20 cellular contexts compared by ENCODE assay signal in genomic region chr19:2249880-2250764, GRCh38. TPM values are rescaled to one million over a fixed set of nuclear protein-coding genes. Genes with fewer than 3 reads are reported as not detected.
A peak's percentile ranks its signal among the peaks of the same experiment; 100 is the strongest.
DNase-seq lines count a peak whose midpoint lies in the region; ATAC-seq and TF ChIP-seq lines count a peak whose summit lies in the region.
"Had no signal": no experiment of that assay in that cellular context is flagged by ENCODE, and none has a peak within 500 bp of the region (broad histone marks: within the 10 kb centered on the region; RNA-seq: fewer than 3 reads in every experiment).

No MANE protein-coding gene starts in this region.

- peaks cover 2% of the 10 kb centered on the region; the same call in 1 of the 2 replicates for H3K36me3 ChIP-seq in GM23338 (ENCODE audit: insufficient read depth)
- peaks cover 21% of the 10 kb centered on the region for H3K36me3 ChIP-seq in osteoblast (ENCODE audit: insufficient read depth, low read length)
- peaks cover 41% of the 10 kb centered on the region for H3K36me3 ChIP-seq in suprapubic skin
- H3K36me3 ChIP-seq: ovary had no signal

- TF ChIP-seq CTCF in GM23338 (conservative IDR thresholded peaks at IDR 0.05; ENCODE audit: low read depth in 2 of 2) = no peak
- no peak for TF ChIP-seq CTCF in osteoblast (IDR thresholded peaks at IDR 0.05; ENCODE audit: extremely low read depth, low read depth, low read length)
- no peak for TF ChIP-seq CTCF in suprapubic skin (IDR thresholded peaks at IDR 0.05)

- H3K27me3 ChIP-seq in GM23338 (ENCODE audit: insufficient read depth) (peaks cover 21% of the 10 kb centered on the region), osteoblast (ENCODE audit: insufficient read depth, low read length) (peaks cover 47% of the 10 kb centered on the region), suprapubic skin (peaks cover 51% of the 10 kb centered on the region)

- no peak overlapping the region for H3K27ac Mint-ChIP-seq in GM23338
- H3K27ac Mint-ChIP-seq in central memory CD8-positive, alpha-beta T cell (ENCODE audit: low read depth) = no peak overlapping the region
- H3K27ac Mint-ChIP-seq: activated CD4-positive, alpha-beta T cell treated with anti-CD3 and anti-CD28 coated beads, Interleukin-2, amount 10 ng/mL, durations not matched to agents 7 days and 5 days had no signal

- 32% methylated on average over 18 of the region's 43 CpGs for WGBS in suprapubic skin

- no peaks in the 10 kb centered on the region; the same call in 1 of the 2 replicates for H4K20me1 ChIP-seq in GM23338 (replicated peaks; ENCODE audit: insufficient read depth)
- peaks cover 40% of the 10 kb centered on the region for H4K20me1 ChIP-seq in osteoblast (ENCODE audit: insufficient read depth, low read length)

- H3K79me2 ChIP-seq in GM23338 (replicated peaks; ENCODE audit: insufficient read depth) (no peaks in the 10 kb centered on the region), osteoblast (ENCODE audit: insufficient read depth, low read length) (peaks cover 9% of the 10 kb centered on the region)

- peaks cover 4% of the 10 kb centered on the region; the same call in 1 of the 2 replicates for H3F3A ChIP-seq in GM23338 (replicated peaks; ENCODE audit: low read depth)

- no peak for TF ChIP-seq EP300 in suprapubic skin (IDR thresholded peaks at IDR 0.05)

- ATAC-seq in GM23338 (peak; percentile 4), GM18519 (IDR thresholded peaks at IDR 0.05; ENCODE audit: low FRiP score, unreplicated experiment) (no peak)
- ATAC-seq in central memory CD8-positive, alpha-beta T cell (replicated peaks; ENCODE audit: extremely low read depth, poor library complexity, severe bottlenecking) = no peak

- peaks cover 5% of the 10 kb centered on the region; the same call in 1 of the 2 replicates for H3K4me1 ChIP-seq in GM23338 (ENCODE audit: insufficient read depth)
- H3K4me1 ChIP-seq in osteoblast (ENCODE audit: insufficient read depth, low read length) = no peaks in the 10 kb centered on the region
- peaks cover 44% of the 10 kb centered on the region for H3K4me1 ChIP-seq in suprapubic skin

- no peak overlapping the region for H3K4me2 ChIP-seq in GM23338
- H3K4me2 ChIP-seq in osteoblast (ENCODE audit: insufficient read depth, low read length) = no peak overlapping the region

- H3K27ac ChIP-seq in GM23338 (ENCODE audit: low read depth) (no peak overlapping the region), osteoblast (ENCODE audit: low read depth, low read length) (no peak overlapping the region), suprapubic skin (no peak overlapping the region)
- H3K27ac ChIP-seq: ovary, skin epidermis had no signal

- H3K36me3 Mint-ChIP-seq in GM23338 (ENCODE audit: low read depth) = peaks cover 20% of the 10 kb centered on the region
- H3K36me3 Mint-ChIP-seq in central memory CD8-positive, alpha-beta T cell (ENCODE audit: insufficient read depth) = peaks cover 38% of the 10 kb centered on the region

- no peak overlapping the region for H2AFZ ChIP-seq in GM23338
- no peak overlapping the region for H2AFZ ChIP-seq in osteoblast (ENCODE audit: low read length)

- no peaks in the 10 kb centered on the region for H3K9me3 ChIP-seq in osteoblast (ENCODE audit: low read depth, low read length)
- H3K9me3 ChIP-seq in suprapubic skin = no peaks in the 10 kb centered on the region
- H3K9me3 ChIP-seq: ovary had no signal

- DNase-seq in NCI-H1105 treated with DMSO at 0.1 percent for 48 hours (lab: John Stamatoyannopoulos, UW) = peak; percentile 48
- DNase-seq in NCI-H1105 (lab: John Stamatoyannopoulos, UW) = no peak
- peak; percentile 41 for DNase-seq in GM23338 (ENCODE audit: low spot score)
- DNase-seq in central memory CD8-positive, alpha-beta T cell (ENCODE audit: low spot score in 2 of 2) = no peak
- DNase-seq in osteoblast (ENCODE audit: insufficient read length, low spot score, missing footprints) = peak; percentile 92
- no peak for DNase-seq in NCI-H1048 (lab: John Stamatoyannopoulos, UW)
- no peak for DNase-seq in suprapubic skin (ENCODE audit: low spot score in 2 of 2)
- DNase-seq: activated CD4-positive, alpha-beta T cell treated with anti-CD3 and anti-CD28 coated beads, Interleukin-2, amount 10 ng/mL, durations not matched to agents 7 days and 5 days; amygdala; GDM1; midbrain; NCI-H1694 treated with DMSO at 0.1 percent for 48 hours; NCI-H524 treated with DMSO at 0.1 percent for 48 hours; SHP77 treated with DMSO at 0.1 percent for 48 hours; T-helper 9 cell had no signal

- H3K9me3 Mint-ChIP-seq in GM23338 = no peaks in the 10 kb centered on the region
- no peaks in the 10 kb centered on the region for H3K9me3 Mint-ChIP-seq in central memory CD8-positive, alpha-beta T cell
- H3K9me3 Mint-ChIP-seq: activated CD4-positive, alpha-beta T cell treated with anti-CD3 and anti-CD28 coated beads, Interleukin-2, amount 10 ng/mL, durations not matched to agents 7 days and 5 days; CD4-positive, alpha-beta memory T cell had no signal

- H3K27me3 Mint-ChIP-seq in GM23338 (ENCODE audit: insufficient read depth, low read depth, poor library complexity) = peaks cover 33% of the 10 kb centered on the region
- no peaks in the 10 kb centered on the region for H3K27me3 Mint-ChIP-seq in central memory CD8-positive, alpha-beta T cell
- H3K27me3 Mint-ChIP-seq: CD4-positive, alpha-beta memory T cell had no signal

- H3K4me3 ChIP-seq in GM23338 (no peak overlapping the region), osteoblast (ENCODE audit: insufficient read depth, low read length) (no peak overlapping the region), suprapubic skin (no peak overlapping the region)
- H3K4me3 ChIP-seq: ovary had no signal

- no peak overlapping the region for H3K4me3 Mint-ChIP-seq in GM23338
- H3K4me3 Mint-ChIP-seq in central memory CD8-positive, alpha-beta T cell = peak overlapping the region; percentile 27
- H3K4me3 Mint-ChIP-seq: activated CD4-positive, alpha-beta T cell treated with anti-CD3 and anti-CD28 coated beads, Interleukin-2, amount 10 ng/mL, durations not matched to agents 7 days and 5 days had no signal

- H3K4me1 Mint-ChIP-seq in GM23338 = peaks cover 3% of the 10 kb centered on the region; the same call in 2 of the 3 replicates
- no peaks in the 10 kb centered on the region for H3K4me1 Mint-ChIP-seq in central memory CD8-positive, alpha-beta T cell

- no peak for TF ChIP-seq POLR2A in suprapubic skin (IDR thresholded peaks at IDR 0.05)

- no peaks in the 10 kb centered on the region for H3K9me2 ChIP-seq in GM23338 (ENCODE audit: insufficient read depth)

TF ChIP-seq in GM23338, 12 proteins besides CTCF, POLR2A, EP300 and RAD21 (continues in another document):
- TF ChIP-seq REST (IDR thresholded peaks at IDR 0.05; ENCODE audit: unreplicated experiment) (no peak), EZH2phosphoT487 (IDR thresholded peaks at IDR 0.05; ENCODE audit: unreplicated experiment) (no peak), ZNF114 (CRISPR knock-in tag; IDR thresholded peaks at IDR 0.05) (no peak), POLR2AphosphoS5 (IDR thresholded peaks at IDR 0.05; ENCODE audit: low read depth) (no peak), EZH2 (IDR thresholded peaks at IDR 0.05; ENCODE audit: low read depth, unreplicated experiment) (no peak)

RNA-seq across cellular contexts. Expression of gene AMH, which starts 1.0 kb away (rescaled TPM):
- total RNA-seq in GM23338 (2014; rRNA removed; shearing (Covaris generic)) = 2.6 and 6.8 TPM in 2 replicates
- 1.4 and 1.9 TPM in 2 replicates for polyA plus RNA-seq in GM23338 (2016; fragmentation: Nextera tagmentation; extraction: Ambion mirVana)
- total RNA-seq in osteoblast (under 0.01 and 0.29 TPM in 2 replicates), suprapubic skin (1 to 10 TPM; 1.7 to 4.3 (median 3.0) TPM)
- polyA plus RNA-seq: CD4-positive, alpha-beta memory T cell had no signal

RNA-seq across cellular contexts. Expression of gene JSRP1, which starts 6.1 kb away (rescaled TPM):
- total RNA-seq in GM23338 (2014; rRNA removed; shearing (Covaris generic)) = 2.4 and 4.5 TPM in 2 replicates
- polyA plus RNA-seq in GM23338 (2016; fragmentation: Nextera tagmentation; extraction: Ambion mirVana) = 3.1 and 3.7 TPM in 2 replicates
- total RNA-seq in osteoblast (0.72 TPM in 1 of 2 replicates, not detected in the other), suprapubic skin (not detected)
- total RNA-seq: A172 had no signal

RNA-seq across cellular contexts. Expression of gene SF3A2, which starts 13.5 kb away (rescaled TPM):
- total RNA-seq in GM23338 (2014; rRNA removed; shearing (Covaris generic)) = 79.1 and 128 TPM in 2 replicates
- polyA plus RNA-seq in GM23338 (2016; fragmentation: Nextera tagmentation; extraction: Ambion mirVana) = 67.7 and 76.0 TPM in 2 replicates
- total RNA-seq in osteoblast (27.1 and 27.9 TPM in 2 replicates), suprapubic skin (100 to 1,000 TPM in 1 of 4 donors, 10 to 100 TPM in 3; 48.0 to 103 (median 64.8) TPM)

RNA-seq across cellular contexts. Expression of gene PLEKHJ1, which starts 14.0 kb away (rescaled TPM):
- total RNA-seq in GM23338 (2014; rRNA removed; shearing (Covaris generic)) = 175 and 210 TPM in 2 replicates
- polyA plus RNA-seq in GM23338 (2016; fragmentation: Nextera tagmentation; extraction: Ambion mirVana) = 142 and 146 TPM in 2 replicates
- total RNA-seq in osteoblast (32.1 and 43.4 TPM in 2 replicates), suprapubic skin (10 to 100 TPM; 36.1 to 78.0 (median 62.9) TPM)

RNA-seq across cellular contexts. Expression of gene PEAK3, which starts 31.9 kb away (rescaled TPM):
- total RNA-seq in GM23338 (2014; rRNA removed; shearing (Covaris generic)) = not detected in 2 replicates
- not detected in 2 replicates for polyA plus RNA-seq in GM23338 (2016; fragmentation: Nextera tagmentation; extraction: Ambion mirVana)
- total RNA-seq in osteoblast (under 0.01 TPM in 1 of 2 replicates, not detected in the other), suprapubic skin (1 to 10 TPM in 1 of 4 donors, under 1 TPM in 1, not detected in 2; 0.55 to 1.4 TPM)

Comparison
In these comparisons a context has a peak if more than half of its experiments do, and no peak if none do; other contexts are left out.
1. DNase-seq: peak in NCI-H1105 treated with DMSO at 0.1 percent for 48 hours (single experiment), GM23338 (single experiment) and osteoblast (single experiment); none in NCI-H1105 (single experiment), central memory CD8-positive, alpha-beta T cell (0 of 2), NCI-H1048 (single experiment) and suprapubic skin (0 of 2).